18 cellular contexts compared by ENCODE assay signal in genomic region chr18:47899107-47899840, GRCh38. TPM values are rescaled to one million over a fixed set of nuclear protein-coding genes. Genes with fewer than 3 reads are reported as not detected.
DNase-seq lines count a peak whose midpoint lies in the region; ATAC-seq and TF ChIP-seq lines count a peak whose summit lies in the region.
"Had no signal": no experiment of that assay in that cellular context is flagged by ENCODE, and none has a peak within 500 bp of the region (broad histone marks: within the 10 kb centered on the region; RNA-seq: fewer than 3 reads in every experiment).

No MANE protein-coding gene starts in this region.

- DNase-seq in NCI-H748 (lab: John Stamatoyannopoulos, UW; ENCODE audit: unreplicated experiment) (peak; percentile 81), endothelial cell (ENCODE audit: low spot score) (no peak), glomerular visceral epithelial cell (ENCODE audit: extremely low spot score) (no peak), HCEC 1CT (no peak)
- DNase-seq in activated CD4-positive, alpha-beta T cell treated with anti-CD3 and anti-CD28 coated beads for 48 hours = no peak
- DNase-seq: activated CD8-positive, alpha-beta memory T cell treated with anti-CD3 and anti-CD28 coated beads, Interleukin-2, amount 50 U/mL, for 48 hours; effector CD8-positive, alpha-beta T cell; naive B cell; NCI-H1694 treated with DMSO at 0.1 percent for 48 hours; Right ventricle myocardium superior; T-helper 17 cell had no signal

- POLR2A ChIA-PET in HEK293 (lab: Yijun Ruan, JAX) = interaction anchor here (1.1 to 2.0 kb wide), 2 partner anchors 20 to 32 kb away, joined by 3 to 4 read pairs; no protein-coding TSS in a partner anchor

- CTCF ChIA-PET in HEK293 (lab: Yijun Ruan, JAX) = interaction anchor here (0.6 to 1.6 kb wide), 6 partner anchors 9 to 123 kb away, joined by 3 to 8 read pairs (median 4); no protein-coding TSS in a partner anchor

- peaks cover 78% of the 10 kb centered on the region for H3K4me1 Mint-ChIP-seq in endothelial cell (ENCODE audit: unreplicated experiment)

- H3K27me3 Mint-ChIP-seq in endothelial cell (ENCODE audit: unreplicated experiment) = no peaks in the 10 kb centered on the region
- H3K27me3 Mint-ChIP-seq: activated naive CD4-positive, alpha-beta T cell treated with anti-CD3 and anti-CD28 coated beads, Interleukin-2, amount 50 U/mL, for 24 hours; T-helper 17 cell had no signal

- H3K4me1 ChIP-seq in HEK293 (ENCODE audit: control insufficient read depth, insufficient read depth, low read length) = peaks cover 25% of the 10 kb centered on the region

- TF ChIP-seq CTCF in 22Rv1 (IDR thresholded peaks at IDR 0.05) (no peak), HEK293 (tag by site-specific recombination; IDR thresholded peaks at IDR 0.05) (no peak), endothelial cell (IDR thresholded peaks at IDR 0.05; ENCODE audit: unreplicated experiment) (no peak)

- H3K4me3 Mint-ChIP-seq in endothelial cell (ENCODE audit: unreplicated experiment) = peak overlapping the region; percentile 2
- H3K4me3 Mint-ChIP-seq: activated naive CD4-positive, alpha-beta T cell treated with anti-CD3 and anti-CD28 coated beads, Interleukin-2, amount 50 U/mL, for 24 hours; naive B cell; T-helper 17 cell had no signal

- no peaks in the 10 kb centered on the region for H3K9me3 Mint-ChIP-seq in endothelial cell (ENCODE audit: unreplicated experiment)

- H3K9me3 ChIP-seq in HEK293 (ENCODE audit: control insufficient read depth, insufficient read depth, low read depth, low read length) = no peaks in the 10 kb centered on the region; the same call in none of the 2 replicates

- H3K36me3 ChIP-seq in HEK293 (ENCODE audit: control insufficient read depth in 2 of 2, insufficient read depth in 1 of 2, low read length in 2 of 2) = peaks cover 0 to 3% of the 10 kb centered on the region in 2 experiments; a peak in 1 of 3 replicates
- H3K36me3 ChIP-seq: right atrium auricular region, vagina had no signal

- H3K36me3 Mint-ChIP-seq in endothelial cell (ENCODE audit: low read depth, unreplicated experiment) = peaks cover 11% of the 10 kb centered on the region

- no peak overlapping the region for H3K4me3 ChIP-seq in HEK293 (ENCODE audit: low read depth, low read length)
- H3K4me3 ChIP-seq: right atrium auricular region, vagina had no signal

- peak overlapping the region; percentile 79 for H3K27ac Mint-ChIP-seq in endothelial cell (ENCODE audit: unreplicated experiment)
- H3K27ac Mint-ChIP-seq: activated naive CD4-positive, alpha-beta T cell treated with anti-CD3 and anti-CD28 coated beads, Interleukin-2, amount 50 U/mL, for 24 hours; naive B cell; T-helper 17 cell had no signal

- no peak for ATAC-seq in GM21515 (IDR thresholded peaks at IDR 0.05; ENCODE audit: unreplicated experiment)
- ATAC-seq: activated CD4-positive, CD25-positive, alpha-beta regulatory T cell treated with anti-CD3 and anti-CD28 coated beads, Interleukin-2, amount 50 U/mL, for 24 hours; T-helper 17 cell had no signal

- H3K27ac ChIP-seq in 22Rv1 (peak overlapping the region; percentile 68), HEK293 (ENCODE audit: extremely low read depth, low read depth, low read length) (no peak overlapping the region)
- H3K27ac ChIP-seq: right atrium auricular region, vagina had no signal

TF ChIP-seq in HEK293, 187 proteins besides CTCF, POLR2A, EP300 and RAD21:
- TF ChIP-seq GLI4 (tag by site-specific recombination; IDR thresholded peaks at IDR 0.05) (no peak), FEZF1 (tag by site-specific recombination; IDR thresholded peaks at IDR 0.05) (peak; percentile 41; the same call in 1 of the 2 replicates), ZNF132 (tag by site-specific recombination; IDR thresholded peaks at IDR 0.05; ENCODE audit: borderline replicate concordance) (no peak)

RNA-seq across cellular contexts. Expression of gene SMAD2, which starts 31.2 kb away (rescaled TPM):
- 150 TPM for total RNA-seq in endothelial cell (ENCODE audit: unreplicated experiment)
